Comparison of ENCODE assay signal across 19 cellular contexts in genomic region chr21:31484219-31484618, GRCh38.
A peak's percentile ranks its signal among the peaks of the same experiment; 100 is the strongest.
DNase-seq lines count a peak whose midpoint lies in the region; ATAC-seq and TF ChIP-seq lines count a peak whose summit lies in the region.
"Had no signal": no experiment of that assay in that cellular context is flagged by ENCODE, and none has a peak within 500 bp of the region (broad histone marks: within the 10 kb centered on the region; RNA-seq: fewer than 3 reads in every experiment).

No MANE protein-coding gene starts in this region.

- no peak overlapping the region for H3K4ac ChIP-seq in mesendoderm (ENCODE audit: low read depth, low read length)

- no peak for TF ChIP-seq POLR2A in gastrocnemius medialis (IDR thresholded peaks at IDR 0.05)

- H3K56ac ChIP-seq in mesendoderm (ENCODE audit: low read length), result no peak overlapping the region

- H2AK5ac ChIP-seq in mesendoderm (ENCODE audit: low read length), result no peak overlapping the region

- H3K27ac ChIP-seq in GM23338 (ENCODE audit: low read depth) (peak overlapping the region; percentile 63; the same call in 1 of the 2 replicates), Karpas-422 (ENCODE audit: low read length) (no peak overlapping the region), mesendoderm (ENCODE audit: low read depth, low read length) (no peak overlapping the region), gastrocnemius medialis (no peak overlapping the region)

- H3K9me2 ChIP-seq in GM23338 (ENCODE audit: insufficient read depth) (no peaks in the 10 kb centered on the region), Karpas-422 (replicated peaks; ENCODE audit: insufficient read depth, low read length) (no peaks in the 10 kb centered on the region)

- peaks cover 41% of the 10 kb centered on the region for H3K9me3 Mint-ChIP-seq in GM23338
- H3K9me3 Mint-ChIP-seq in activated CD8-positive, alpha-beta T cell treated with anti-CD3 and anti-CD28 coated beads, Interleukin-2, amount 10 ng/mL, durations not matched to agents 7 days and 5 days (ENCODE audit: insufficient read depth), result peaks cover 5% of the 10 kb centered on the region

- no peak overlapping the region for H4K5ac ChIP-seq in mesendoderm (ENCODE audit: low read length)

- peaks cover 4% of the 10 kb centered on the region for H3K4me1 Mint-ChIP-seq in GM23338
- H3K4me1 Mint-ChIP-seq in activated CD8-positive, alpha-beta T cell treated with anti-CD3 and anti-CD28 coated beads, Interleukin-2, amount 10 ng/mL, durations not matched to agents 7 days and 5 days (ENCODE audit: low read depth), result no peaks in the 10 kb centered on the region
- H3K4me1 Mint-ChIP-seq: CD8-positive, alpha-beta memory T cell; T-cell had no signal

- intact Hi-C loops in gastrocnemius medialis (cut with DNase I; ENCODE audit: low total_unique reads), result no loop called here

- H3K36me3 Mint-ChIP-seq in GM23338 (ENCODE audit: low read depth), result peaks cover 45% of the 10 kb centered on the region
- peaks cover 23% of the 10 kb centered on the region for H3K36me3 Mint-ChIP-seq in activated CD8-positive, alpha-beta T cell treated with anti-CD3 and anti-CD28 coated beads, Interleukin-2, amount 10 ng/mL, durations not matched to agents 7 days and 5 days (ENCODE audit: low read depth)

- no peak for TF ChIP-seq CTCF in GM23338 (conservative IDR thresholded peaks at IDR 0.05; ENCODE audit: low read depth in 2 of 2)
- no peak for TF ChIP-seq CTCF in gastrocnemius medialis (IDR thresholded peaks at IDR 0.05 in 4 of 5, conservative IDR thresholded peaks at IDR 0.05 in 1 of 5)

- no peak overlapping the region for H4K8ac ChIP-seq in mesendoderm (ENCODE audit: low read depth, low read length)

- CTCF ChIA-PET in activated CD8-positive, alpha-beta T cell treated with anti-CD3 and anti-CD28 coated beads, Interleukin-2, amount 10 ng/mL, durations not matched to agents 7 days and 5 days (lab: Charles Lee), result no interaction called here

- H3K27ac Mint-ChIP-seq in GM23338, result no peak overlapping the region
- no peak overlapping the region for H3K27ac Mint-ChIP-seq in activated CD8-positive, alpha-beta T cell treated with anti-CD3 and anti-CD28 coated beads, Interleukin-2, amount 10 ng/mL, durations not matched to agents 7 days and 5 days
- H3K27ac Mint-ChIP-seq: T-cell had no signal

- H3K4me3 Mint-ChIP-seq in GM23338, result no peak overlapping the region
- no peak overlapping the region for H3K4me3 Mint-ChIP-seq in activated CD8-positive, alpha-beta T cell treated with anti-CD3 and anti-CD28 coated beads, Interleukin-2, amount 10 ng/mL, durations not matched to agents 7 days and 5 days
- H3K4me3 Mint-ChIP-seq: CD8-positive, alpha-beta memory T cell; T-cell had no signal

- peaks cover 16% of the 10 kb centered on the region for H3K79me2 ChIP-seq in GM23338 (replicated peaks; ENCODE audit: insufficient read depth)
- no peaks in the 10 kb centered on the region for H3K79me2 ChIP-seq in Karpas-422 (ENCODE audit: low read length)
- H3K79me2 ChIP-seq in mesendoderm (ENCODE audit: control insufficient read depth, insufficient read depth, low read length), result peaks cover 14% of the 10 kb centered on the region

- in situ Hi-C loops in gastrocnemius medialis (cut with MboI; ENCODE audit: low sequenced_read_pairs in 4 of 4), result no loop called here

- H4K20me1 ChIP-seq in GM23338 (replicated peaks; ENCODE audit: insufficient read depth) (no peaks in the 10 kb centered on the region), Karpas-422 (ENCODE audit: insufficient read depth, low read depth, low read length) (no peaks in the 10 kb centered on the region)

- H3K27me3 ChIP-seq in GM23338 (ENCODE audit: insufficient read depth), result no peaks in the 10 kb centered on the region
- H3K27me3 ChIP-seq in Karpas-422 (ENCODE audit: low read length), result no peaks in the 10 kb centered on the region
- H3K27me3 ChIP-seq in mesendoderm (ENCODE audit: insufficient read depth, low read length, poor library complexity), result no peaks in the 10 kb centered on the region
- H3K27me3 ChIP-seq in gastrocnemius medialis, result no peaks in the 10 kb centered on the region

- POLR2A ChIA-PET in activated CD8-positive, alpha-beta T cell treated with anti-CD3 and anti-CD28 coated beads, Interleukin-2, amount 10 ng/mL, durations not matched to agents 7 days and 5 days (lab: Charles Lee), result no interaction called here

- no peak overlapping the region for H3K18ac ChIP-seq in mesendoderm (ENCODE audit: low read length)

- no peak overlapping the region for H2AFZ ChIP-seq in GM23338
- no peak overlapping the region for H2AFZ ChIP-seq in Karpas-422 (ENCODE audit: low read length)

- no peak overlapping the region for H3K23ac ChIP-seq in mesendoderm (ENCODE audit: low read length)

- no peak overlapping the region for H3K9ac ChIP-seq in Karpas-422 (ENCODE audit: low read length)
- no peak overlapping the region for H3K9ac ChIP-seq in mesendoderm (ENCODE audit: low read length)

- peak; percentile 78 for ATAC-seq in GM23338
- ATAC-seq in gastrocnemius medialis, result no peak
- no peak for ATAC-seq in activated CD8-positive, alpha-beta T cell treated with anti-CD3 and anti-CD28 coated beads, Interleukin-2, amount 10 ng/mL, durations not matched to agents 7 days and 5 days
- ATAC-seq in activated CD4-positive, CD25-positive, alpha-beta regulatory T cell treated with anti-CD3 and anti-CD28 coated beads, Interleukin-2, amount 50 U/mL, for 24 hours, result no peak
- ATAC-seq: HCT116, SK-N-SH treated with all-trans-retinoic acid at 6 μM for 48 hours, T-cell had no signal

- H3K27me3 Mint-ChIP-seq in GM23338 (ENCODE audit: insufficient read depth, low read depth, poor library complexity), result peaks cover 11% of the 10 kb centered on the region
- H3K27me3 Mint-ChIP-seq in activated CD8-positive, alpha-beta T cell treated with anti-CD3 and anti-CD28 coated beads, Interleukin-2, amount 10 ng/mL, durations not matched to agents 7 days and 5 days (ENCODE audit: low read depth), result no peaks in the 10 kb centered on the region
- H3K27me3 Mint-ChIP-seq: T-cell had no signal

- DNase-seq in GM23338 (ENCODE audit: low spot score) (no peak), Karpas-422 (peak; percentile 22), cerebellar cortex (ENCODE audit: low spot score) (peak; percentile 83), mesendoderm (peak; percentile 55), gastrocnemius medialis (no peak)
- no peak for DNase-seq in activated CD8-positive, alpha-beta T cell treated with anti-CD3 and anti-CD28 coated beads, Interleukin-2, amount 10 ng/mL, durations not matched to agents 7 days and 5 days
- DNase-seq: CD8-positive, alpha-beta memory T cell; DMS79; KBM-7; MV-4-11; NCI-H187 treated with DMSO at 0.1 percent for 48 hours; NCI-H2171; NCI-H446 treated with DMSO at 0.1 percent for 48 hours; NCI-H748 treated with DMSO at 0.1 percent for 48 hours; SHP77 treated with DMSO at 0.1 percent for 48 hours; T-cell had no signal

- H3K79me1 ChIP-seq in mesendoderm (ENCODE audit: low read length), result peaks cover 43% of the 10 kb centered on the region

- H3K9me3 ChIP-seq in Karpas-422 (ENCODE audit: low read length), result no peaks in the 10 kb centered on the region
- no peaks in the 10 kb centered on the region for H3K9me3 ChIP-seq in gastrocnemius medialis

- no peak overlapping the region for H2BK120ac ChIP-seq in mesendoderm (ENCODE audit: low read depth, low read length)

- H3K4me2 ChIP-seq in GM23338 (no peak overlapping the region), Karpas-422 (ENCODE audit: low read depth, low read length, poor library complexity, severe bottlenecking) (no peak overlapping the region), mesendoderm (ENCODE audit: low read length) (no peak overlapping the region)

- H2BK15ac ChIP-seq in mesendoderm (replicated peaks; ENCODE audit: low read depth), result no peak overlapping the region

- WGBS in mesendoderm (ENCODE audit: extremely low coverage, insufficient coverage, low lambda C conversion rate), result no CpG with 5 or more reads among the region's 5 CpGs

- H2BK5ac ChIP-seq in mesendoderm (ENCODE audit: low read length), result no peak overlapping the region

- no peaks in the 10 kb centered on the region for H3K36me3 ChIP-seq in GM23338 (ENCODE audit: insufficient read depth)
- no peaks in the 10 kb centered on the region for H3K36me3 ChIP-seq in Karpas-422 (ENCODE audit: insufficient read depth, low read length)
- no peaks in the 10 kb centered on the region for H3K36me3 ChIP-seq in mesendoderm (ENCODE audit: control insufficient read depth, insufficient read depth, low read length)
- no peaks in the 10 kb centered on the region for H3K36me3 ChIP-seq in gastrocnemius medialis

- H3K4me1 ChIP-seq in GM23338 (ENCODE audit: insufficient read depth) (no peaks in the 10 kb centered on the region), Karpas-422 (ENCODE audit: low read length) (no peaks in the 10 kb centered on the region), mesendoderm (ENCODE audit: control insufficient read depth, low read depth, low read length) (no peaks in the 10 kb centered on the region), gastrocnemius medialis (no peaks in the 10 kb centered on the region)

- H3F3A ChIP-seq in GM23338 (replicated peaks; ENCODE audit: low read depth), result no peaks in the 10 kb centered on the region

- H3K4me3 ChIP-seq in GM23338, result no peak overlapping the region
- no peak overlapping the region for H3K4me3 ChIP-seq in Karpas-422 (ENCODE audit: low read length)
- no peak overlapping the region for H3K4me3 ChIP-seq in mesendoderm (ENCODE audit: low read length)
- H3K4me3 ChIP-seq in gastrocnemius medialis, result no peak overlapping the region

TF ChIP-seq in GM23338, 12 proteins besides CTCF, POLR2A, EP300 and RAD21:
- TF ChIP-seq NANOG (IDR thresholded peaks at IDR 0.05; ENCODE audit: borderline replicate concordance), result no peak
TF ChIP-seq in GM23338: peak in this region for 0.

Comparison
In these comparisons a context has a peak if more than half of its experiments do, and no peak if none do; other contexts are left out.
1. DNase-seq: peak in Karpas-422 (single experiment), cerebellar cortex (single experiment) and mesendoderm (single experiment); none in GM23338 (single experiment), gastrocnemius medialis (0 of 2) and activated CD8-positive, alpha-beta T cell treated with anti-CD3 and anti-CD28 coated beads, Interleukin-2, amount 10 ng/mL, durations not matched to agents 7 days and 5 days (single experiment).